31 cellular contexts compared by ENCODE assay signal in the genomic region with DNA sequence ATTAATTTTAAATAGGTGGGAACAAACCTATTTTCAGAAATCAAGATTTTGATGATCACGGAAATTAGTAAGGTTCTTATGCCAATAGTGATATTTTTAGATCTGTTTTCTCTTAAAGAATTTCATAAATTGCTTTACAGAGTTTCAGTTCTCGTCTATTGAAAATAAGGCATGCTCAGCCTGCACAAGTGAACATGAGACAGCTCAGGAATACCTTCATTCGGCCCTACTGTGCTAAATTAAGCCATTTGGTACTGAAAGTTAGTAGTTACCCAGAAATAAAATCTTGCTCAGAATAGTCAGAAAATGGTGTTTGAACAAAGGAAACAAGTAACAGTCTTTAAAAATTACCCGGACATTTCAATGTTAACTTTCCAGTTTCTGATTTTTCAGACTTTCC.
"Had no signal": no experiment of that assay in that cellular context is flagged by ENCODE, and none has a peak within 500 bp of the region (broad histone marks: within the 10 kb centered on the region; RNA-seq: fewer than 3 reads in every experiment).

No MANE protein-coding gene starts in this region.

- H3K4me3 ChIP-seq: esophagus squamous epithelium, heart right ventricle, left lung, prostate gland, right atrium auricular region, smooth muscle cell, suprapubic skin, transverse colon, upper lobe of right lung, uterus had no signal

- FAIRE-seq: endometrium, islet of Langerhans had no signal

- H3K27ac Mint-ChIP-seq: effector memory CD8-positive, alpha-beta T cell; mesothelial cell of epicardium; naive thymus-derived CD4-positive, alpha-beta T cell; nephron; stimulated activated naive CD8-positive, alpha-beta T cell treated with anti-CD3 and anti-CD28 coated beads, Interleukin-15, amount 100 ng/mL, for 72 hours had no signal

- H3K4me1 ChIP-seq: esophagus squamous epithelium, heart right ventricle, left lung, prostate gland, right atrium auricular region, suprapubic skin, transverse colon, upper lobe of right lung, uterus had no signal

- H3K27ac ChIP-seq: esophagus squamous epithelium, heart right ventricle, left lung, prostate gland, right atrium auricular region, suprapubic skin, transverse colon, upper lobe of right lung, uterus had no signal

- DNase-seq: dermis blood vessel endothelial cell; effector memory CD8-positive, alpha-beta T cell; erythroblast; esophagus squamous epithelium; foreskin melanocyte; glutamatergic neuron; heart right ventricle; hippocampal formation; left cardiac atrium; left lung; mesenchymal stem cell; naive thymus-derived CD4-positive, alpha-beta T cell; nucleus accumbens; stimulated activated CD4-positive, alpha-beta T cell treated with anti-CD3 and anti-CD28 coated beads, Interleukin-12 subunit alpha, Interleukin-12 subunit beta, amount 100 ng/mL, for 4 hours; stimulated activated CD4-positive, alpha-beta T cell treated with anti-CD3 and anti-CD28 coated beads, Interleukin-1b, Interleukin-23, amount 100 ng/mL, for 48 hours; stimulated activated CD4-positive, alpha-beta T cell treated with anti-CD3 and anti-CD28 coated beads, Interleukin-4, amount 100 ng/mL, for 1 hour; stimulated activated CD8-positive, alpha-beta memory T cell treated with anti-CD3 and anti-CD28 coated beads, Interleukin-4, amount 100 ng/mL, for 48 hours; stimulated activated naive CD4-positive, alpha-beta T cell; stimulated activated naive CD8-positive, alpha-beta T cell treated with anti-CD3 and anti-CD28 coated beads, Interleukin-15, amount 100 ng/mL, for 72 hours; transverse colon; upper lobe of right lung; uterus had no signal

- H3K4me2 ChIP-seq: smooth muscle cell had no signal

- H3K27me3 ChIP-seq: esophagus squamous epithelium, heart right ventricle, left lung, right atrium auricular region, suprapubic skin, transverse colon, upper lobe of right lung, uterus had no signal

- ATAC-seq: effector memory CD8-positive, alpha-beta T cell; heart right ventricle; left cardiac atrium; left lung; naive thymus-derived CD4-positive, alpha-beta T cell; sciatic nerve; stimulated activated naive CD8-positive, alpha-beta T cell treated with anti-CD3 and anti-CD28 coated beads, Interleukin-15, amount 100 ng/mL, for 72 hours; upper lobe of right lung had no signal

- H3K9me3 ChIP-seq: esophagus squamous epithelium, heart right ventricle, left lung, prostate gland, right atrium auricular region, suprapubic skin, transverse colon, upper lobe of right lung, uterus had no signal

- H3K4me3 Mint-ChIP-seq: effector memory CD8-positive, alpha-beta T cell; mesothelial cell of epicardium; naive thymus-derived CD4-positive, alpha-beta T cell; nephron; stimulated activated naive CD8-positive, alpha-beta T cell treated with anti-CD3 and anti-CD28 coated beads, Interleukin-15, amount 100 ng/mL, for 72 hours had no signal

- H3K36me3 Mint-ChIP-seq: mesothelial cell of epicardium; naive thymus-derived CD4-positive, alpha-beta T cell had no signal

- H3K36me3 ChIP-seq: esophagus squamous epithelium, heart right ventricle, left lung, prostate gland, right atrium auricular region, suprapubic skin, transverse colon, upper lobe of right lung, uterus had no signal

- H3K4me1 Mint-ChIP-seq: mesothelial cell of epicardium; naive thymus-derived CD4-positive, alpha-beta T cell; nephron; stimulated activated naive CD8-positive, alpha-beta T cell treated with anti-CD3 and anti-CD28 coated beads, Interleukin-15, amount 100 ng/mL, for 72 hours had no signal

- H3K27me3 Mint-ChIP-seq: effector memory CD8-positive, alpha-beta T cell; naive thymus-derived CD4-positive, alpha-beta T cell; stimulated activated naive CD8-positive, alpha-beta T cell treated with anti-CD3 and anti-CD28 coated beads, Interleukin-15, amount 100 ng/mL, for 72 hours had no signal

- H3K9me3 Mint-ChIP-seq: nephron had no signal
